In genomic region chr7:69906309-69906995, GRCh38 we compare ENCODE assay signal across 12 cellular contexts.
DNase-seq lines count a peak whose midpoint lies in the region; ATAC-seq, FAIRE-seq and TF ChIP-seq lines count a peak whose summit lies in the region.
"Had no signal": no experiment of that assay in that cellular context is flagged by ENCODE, and none has a peak within 500 bp of the region (broad histone marks: within the 10 kb centered on the region; RNA-seq: fewer than 3 reads in every experiment).

No MANE protein-coding gene starts in this region.

- H3K4me3 ChIP-seq in pancreas, result no peak overlapping the region
- H3K4me3 ChIP-seq: prostate gland, thoracic aorta had no signal

- no peaks in the 10 kb centered on the region for H3K27me3 ChIP-seq in pancreas

- FAIRE-seq in pancreas (lab: Jason Lieb, UNC), result no peak
- FAIRE-seq: frontal cortex had no signal

- H3K4me1 ChIP-seq in pancreas, result no peaks in the 10 kb centered on the region
- H3K4me1 ChIP-seq: prostate gland had no signal

- H3K36me3 ChIP-seq in pancreas, result no peaks in the 10 kb centered on the region
- H3K36me3 ChIP-seq: prostate gland, thoracic aorta had no signal

- CTCF ChIA-PET in WTC11 (lab: Charles Lee), result interaction anchor here (0.6 kb wide), 1 partner anchor 11 kb away, joined by 3 read pairs; no protein-coding TSS in a partner anchor

- no peak overlapping the region for H3K27ac Mint-ChIP-seq in WTC11

- H3K27ac ChIP-seq in pancreas, result no peak overlapping the region
- H3K27ac ChIP-seq: prostate gland, thoracic aorta had no signal

- intact Hi-C loops in pancreas (cut with DNase I), result no loop called here

- no peaks in the 10 kb centered on the region for H3K27me3 Mint-ChIP-seq in WTC11 (ENCODE audit: low read depth)

- H3K36me3 Mint-ChIP-seq in WTC11, result no peaks in the 10 kb centered on the region

- DNase-seq in NCI-H2107 treated with DMSO at 0.1 percent for 48 hours (lab: John Stamatoyannopoulos, UW; ENCODE audit: unreplicated experiment) (peak; percentile 47), NCI-H2107 (lab: John Stamatoyannopoulos, UW) (no peak), occipital lobe (lab: John Stamatoyannopoulos, UW) (peak; percentile 24), WTC11 (ENCODE audit: low spot score) (no peak), pancreas (no peak)
- DNase-seq in stimulated activated CD4-positive, alpha-beta T cell treated with anti-CD3 and anti-CD28 coated beads, Interleukin-4, amount 100 ng/mL, for 4 hours, result no peak
- DNase-seq: ACHN had no signal

- H3K9me3 ChIP-seq in pancreas, result no peaks in the 10 kb centered on the region
- H3K9me3 ChIP-seq: prostate gland, thoracic aorta had no signal

- no peaks in the 10 kb centered on the region for H3K9me3 Mint-ChIP-seq in WTC11

- WGBS in pancreas, 2 donors, result 72 to 73% methylated on average over 8 of the region's 8 CpGs

- POLR2A ChIA-PET in WTC11 (lab: Charles Lee), result no interaction called here

- no peak overlapping the region for H3K4me3 Mint-ChIP-seq in WTC11

- H3K4me1 Mint-ChIP-seq in WTC11, result no peaks in the 10 kb centered on the region

- TF ChIP-seq CTCF in WTC11 (IDR thresholded peaks at IDR 0.05) (no peak), pancreas (IDR thresholded peaks at IDR 0.05) (no peak)

- ATAC-seq in GM21528 (IDR thresholded peaks at IDR 0.05; ENCODE audit: low FRiP score, unreplicated experiment) (peak; percentile 85), HG03442 (IDR thresholded peaks at IDR 0.05; ENCODE audit: unreplicated experiment) (peak; percentile 94), WTC11 (no peak), pancreas (no peak)

TF ChIP-seq in WTC11, 78 proteins besides CTCF, POLR2A, EP300 and RAD21:
- TF ChIP-seq ZNF532 (CRISPR knock-in tag; IDR thresholded peaks at IDR 0.05; ENCODE audit: borderline replicate concordance), result no peak
- TF ChIP-seq MXD4 (CRISPR knock-in tag; IDR thresholded peaks at IDR 0.05; ENCODE audit: borderline replicate concordance), result no peak
- TF ChIP-seq ATF2 (CRISPR knock-in tag; IDR thresholded peaks at IDR 0.05; ENCODE audit: borderline replicate concordance, low read depth), result no peak
- TF ChIP-seq GTF2I (CRISPR knock-in tag; conservative IDR thresholded peaks at IDR 0.05), result no peak
- no peak for TF ChIP-seq HMGA2 (CRISPR knock-in tag; IDR thresholded peaks at IDR 0.05)
- no peak for TF ChIP-seq OVOL2 (CRISPR knock-in tag; IDR thresholded peaks at IDR 0.05; ENCODE audit: borderline replicate concordance)
- no peak for TF ChIP-seq TCF7 (CRISPR knock-in tag; IDR thresholded peaks at IDR 0.05; ENCODE audit: low read depth)
- TF ChIP-seq ZSCAN18 (CRISPR knock-in tag; IDR thresholded peaks at IDR 0.05), result no peak
- no peak for TF ChIP-seq ARID4B (CRISPR knock-in tag; IDR thresholded peaks at IDR 0.05; ENCODE audit: borderline replicate concordance)
- no peak for TF ChIP-seq JAZF1 (CRISPR knock-in tag; IDR thresholded peaks at IDR 0.05)
- no peak for TF ChIP-seq NFATC4 (CRISPR knock-in tag; IDR thresholded peaks at IDR 0.05)
- no peak for TF ChIP-seq CREB1 (CRISPR knock-in tag; IDR thresholded peaks at IDR 0.05)

Comparison
In these comparisons a context has a peak if more than half of its experiments do, and no peak if none do; other contexts are left out.
1. DNase-seq: peak in NCI-H2107 treated with DMSO at 0.1 percent for 48 hours (single experiment) and occipital lobe (single experiment); none in NCI-H2107 (single experiment), WTC11 (single experiment), stimulated activated CD4-positive, alpha-beta T cell treated with anti-CD3 and anti-CD28 coated beads, Interleukin-4, amount 100 ng/mL, for 4 hours (0 of 2) and pancreas (0 of 6).
2. ATAC-seq: peak in GM21528 (single experiment) and HG03442 (single experiment); none in WTC11 (single experiment) and pancreas (0 of 4).